Comparison of ENCODE assay signal across 8 cellular contexts in the genomic region with DNA sequence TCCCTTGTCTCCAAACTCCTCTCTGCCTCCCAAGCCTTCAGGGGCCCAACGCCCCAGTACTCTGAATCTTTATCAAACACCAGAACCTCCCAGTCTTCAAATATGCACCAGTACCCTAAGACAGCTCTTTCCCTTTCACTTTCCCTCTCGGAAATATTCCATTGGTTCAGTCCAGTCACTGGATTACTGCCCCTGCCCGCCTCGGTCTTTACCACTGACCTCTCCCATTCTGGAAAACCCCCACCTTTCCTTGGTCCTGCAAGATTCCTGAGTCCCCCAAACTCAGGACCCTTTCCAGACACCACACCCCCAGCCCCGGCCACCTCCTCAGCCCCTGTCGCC. TPM values are rescaled to one million over a fixed set of nuclear protein-coding genes. Genes with fewer than 3 reads are reported as not detected.
DNase-seq lines count a peak whose midpoint lies in the region; ATAC-seq and TF ChIP-seq lines count a peak whose summit lies in the region.

No MANE protein-coding gene starts in this region.

- peak overlapping the region; percentile 87 for H3K4me2 ChIP-seq in PC-9

- H3K9me3 ChIP-seq in PC-9 (ENCODE audit: insufficient read depth, low read depth) (no peaks in the 10 kb centered on the region), ectodermal cell (ENCODE audit: control insufficient read depth, low read length) (no peaks in the 10 kb centered on the region)

- DNase-seq in EH (ENCODE audit: low read depth) (peak; percentile 53), PC-9 (peak in 1 of 2 experiments; percentile 12), midbrain (lab: John Stamatoyannopoulos, UW) (peak; percentile 28), NCI-H2196 (lab: John Stamatoyannopoulos, UW; ENCODE audit: unreplicated experiment) (no peak), NCI-H2196 treated with DMSO at 0.1 percent for 48 hours (lab: John Stamatoyannopoulos, UW; ENCODE audit: unreplicated experiment) (no peak)

- H3F3A ChIP-seq in PC-9 (ENCODE audit: insufficient read depth, low read depth): peaks cover 35% of the 10 kb centered on the region

- H3K36me3 ChIP-seq in PC-9 (ENCODE audit: low read depth): 0 out of 2 replicates have a peak, but pooled peaks cover 8% of the 10 kb centered on the region
- no peaks in the 10 kb centered on the region for H3K36me3 ChIP-seq in ectodermal cell (ENCODE audit: control insufficient read depth, insufficient read depth, low read length)

- H2AFZ ChIP-seq in PC-9: peak overlapping the region; percentile 75

- H3K27me3 ChIP-seq in PC-9 (ENCODE audit: insufficient read depth, low read depth) (no peaks in the 10 kb centered on the region), ectodermal cell (ENCODE audit: control insufficient read depth, insufficient read depth, low read length, poor library complexity, severe bottlenecking) (no peaks in the 10 kb centered on the region)

- no peaks in the 10 kb centered on the region for H3K9me2 ChIP-seq in PC-9 (ENCODE audit: insufficient read depth)

- H3K27ac ChIP-seq in PC-9: no peak overlapping the region
- peak overlapping the region; percentile 75 for H3K27ac ChIP-seq in ectodermal cell (ENCODE audit: insufficient read depth, low read depth, low read length, poor library complexity, severe bottlenecking)

- 13 to 18% methylated on average over 6 of the region's 6 CpGs for WGBS in ectodermal cell, 2 experiments

- CTCF ChIA-PET in PC-9 (lab: Charles Lee): no interaction called here

- intact Hi-C loops in PC-9 (cut with micrococcal nuclease; ENCODE audit: unreplicated experiment): no loop called here

- BruUV-seq in PC-9 (replicated peaks; lab: Mats Ljungman, UMichigan): no TSS peak

- TF ChIP-seq CTCF in PC-9 (conservative IDR thresholded peaks at IDR 0.05): no peak

- H3K4me3 ChIP-seq in PC-9 (peak overlapping the region; percentile 74), ectodermal cell (ENCODE audit: insufficient read depth, low read depth, low read length) (peak overlapping the region; percentile 87)

- POLR2A ChIA-PET in PC-9 (lab: Charles Lee; ENCODE audit: unreplicated experiment): interaction anchor here (0.7 kb wide), 1 partner anchor 1542 kb away, joined by 5 read pairs; no protein-coding TSS in a partner anchor

- H3K4me1 ChIP-seq in PC-9 (replicated peaks; ENCODE audit: insufficient read depth) (peaks cover 16% of the 10 kb centered on the region; the same call in 1 of the 2 replicates), ectodermal cell (ENCODE audit: control insufficient read depth, insufficient read depth, low read length) (peaks cover 7% of the 10 kb centered on the region)

- H4K20me1 ChIP-seq in PC-9 (ENCODE audit: insufficient read depth): no peaks in the 10 kb centered on the region

- ATAC-seq in HG03159 (IDR thresholded peaks at IDR 0.05; ENCODE audit: unreplicated experiment) (no peak), GM19397 (IDR thresholded peaks at IDR 0.05; ENCODE audit: unreplicated experiment) (no peak)

- H3K79me2 ChIP-seq in PC-9 (ENCODE audit: low read depth): peaks cover 54% of the 10 kb centered on the region

RNA-seq across cellular contexts. Expression of gene C5orf15, which starts 0.7 kb away (rescaled TPM):
- 24.4 and 45.0 TPM in 2 replicates for total RNA-seq in PC-9 (2021)
- polyA plus RNA-seq in ectodermal cell (2013, experiment 1 of 4): 69.2 TPM
- 70.1 TPM for polyA plus RNA-seq in ectodermal cell (2013, experiment 2 of 4)
- 55.7 TPM for polyA plus RNA-seq in ectodermal cell (2013, experiment 3 of 4)
- 63.5 TPM for polyA plus RNA-seq in ectodermal cell (2013, experiment 4 of 4)

RNA-seq across cellular contexts. Expression of gene VDAC1, which starts 37.1 kb away (rescaled TPM):
- 157 and 228 TPM in 2 replicates for total RNA-seq in PC-9 (2021)
- polyA plus RNA-seq in ectodermal cell (2013, experiment 1 of 4): 191 TPM
- polyA plus RNA-seq in ectodermal cell (2013, experiment 2 of 4): 166 TPM
- 141 TPM for polyA plus RNA-seq in ectodermal cell (2013, experiment 3 of 4)
- polyA plus RNA-seq in ectodermal cell (2013, experiment 4 of 4): 143 TPM

Comparison
In these comparisons a context has a peak if more than half of its experiments do, and no peak if none do; other contexts are left out.
1. DNase-seq: peak in EH (single experiment) and midbrain (single experiment); none in NCI-H2196 (single experiment) and NCI-H2196 treated with DMSO at 0.1 percent for 48 hours (single experiment).